Comparison of ENCODE assay signal across 10 cellular contexts in genomic region chr17:10013360-10014112, GRCh38.
A peak's percentile ranks its signal among the peaks of the same experiment; 100 is the strongest.
DNase-seq lines count a peak whose midpoint lies in the region; ATAC-seq and TF ChIP-seq lines count a peak whose summit lies in the region.
"Had no signal": no experiment of that assay in that cellular context is flagged by ENCODE, and none has a peak within 500 bp of the region (broad histone marks: within the 10 kb centered on the region; RNA-seq: fewer than 3 reads in every experiment).

No MANE protein-coding gene starts in this region.

- no peak for TF ChIP-seq POLR2A in gastroesophageal sphincter (IDR thresholded peaks at IDR 0.05)

- WGBS in gastroesophageal sphincter (ENCODE audit: low coverage in 1 of 2), 2 donors = 68 to 80% methylated on average over 7 to 9 of the region's 9 CpGs

- no peaks in the 10 kb centered on the region for H3K9me3 Mint-ChIP-seq in CD8-positive, alpha-beta memory T cell

- H3K4me3 Mint-ChIP-seq in CD8-positive, alpha-beta memory T cell = no peak overlapping the region

- TF ChIP-seq CTCF in gastroesophageal sphincter (IDR thresholded peaks at IDR 0.05) = no peak

- peak overlapping the region in 4 of 10 experiments; percentile 2 to 31 (median 18); a peak in 3 of 20 replicates for H3K4me3 ChIP-seq in BLaER1 treated with 17β-estradiol and CSF1 and Interleukin-3, amounts not matched to agents 10 nM and 100 nM
- no peak overlapping the region for H3K4me3 ChIP-seq in gastroesophageal sphincter
- H3K4me3 ChIP-seq in CD8-positive, alpha-beta memory T cell (ENCODE audit: low read length) = no peak overlapping the region
- H3K4me3 ChIP-seq in MG63 = no peak overlapping the region
- H3K4me3 ChIP-seq: adrenal gland had no signal

- H3K36me3 Mint-ChIP-seq in CD8-positive, alpha-beta memory T cell = no peaks in the 10 kb centered on the region

- H4K20me1 ChIP-seq in BLaER1 treated with 17β-estradiol and CSF1 and Interleukin-3, amounts not matched to agents 10 nM and 100 nM = peaks cover 0 to 84% (median 24%) of the 10 kb centered on the region in 11 experiments; a peak in 11 of 22 replicates

- peak overlapping the region; percentile 71 to 99 (median 90) for H3K4me2 ChIP-seq in BLaER1 treated with 17β-estradiol and CSF1 and Interleukin-3, amounts not matched to agents 10 nM and 100 nM

- DNase-seq in T1000 (lab: John Stamatoyannopoulos, UW) (no peak), activated T-cell treated with anti-CD3 and anti-CD28 coated beads for 4 hours (no peak), MG63 (no peak)
- DNase-seq in CD8-positive, alpha-beta memory T cell = no peak
- DNase-seq: SHP77 treated with DMSO at 0.1 percent for 48 hours had no signal

- H3K27me3 ChIP-seq in BLaER1 treated with 17β-estradiol and CSF1 and Interleukin-3, amounts not matched to agents 10 nM and 100 nM = no peaks in the 10 kb centered on the region
- H3K27me3 ChIP-seq in gastroesophageal sphincter = no peaks in the 10 kb centered on the region
- H3K27me3 ChIP-seq in CD8-positive, alpha-beta memory T cell (ENCODE audit: insufficient read depth, low read length, poor library complexity, severe bottlenecking) = no peaks in the 10 kb centered on the region
- H3K27me3 ChIP-seq in MG63 = no peaks in the 10 kb centered on the region
- H3K27me3 ChIP-seq: adrenal gland had no signal

- H3K27me3 Mint-ChIP-seq in CD8-positive, alpha-beta memory T cell = no peaks in the 10 kb centered on the region

- ATAC-seq in GM19397 (IDR thresholded peaks at IDR 0.05; ENCODE audit: unreplicated experiment) (peak; percentile 79), HG03175 (IDR thresholded peaks at IDR 0.05; ENCODE audit: unreplicated experiment) (peak; percentile 71), gastroesophageal sphincter (peak; percentile 31)

- CTCF ChIA-PET in CD8-positive, alpha-beta memory T cell (lab: Charles Lee) = no interaction called here

- peaks cover 80 to 100% (median 87%) of the 10 kb centered on the region in 10 experiments for H3K4me1 ChIP-seq in BLaER1 treated with 17β-estradiol and CSF1 and Interleukin-3, amounts not matched to agents 10 nM and 100 nM
- H3K4me1 ChIP-seq in gastroesophageal sphincter = peaks cover 0 to 45% (median 0%) of the 10 kb centered on the region in 3 donors
- H3K4me1 ChIP-seq in CD8-positive, alpha-beta memory T cell (ENCODE audit: insufficient read depth, low read length) = no peaks in the 10 kb centered on the region
- H3K4me1 ChIP-seq: adrenal gland had no signal

- H3K9ac ChIP-seq in BLaER1 treated with 17β-estradiol and CSF1 and Interleukin-3, amounts not matched to agents 10 nM and 100 nM = peak overlapping the region; percentile 58 to 88 (median 78)

- no peak for TF ChIP-seq EP300 in gastroesophageal sphincter (IDR thresholded peaks at IDR 0.05)

- POLR2A ChIA-PET in CD8-positive, alpha-beta memory T cell (lab: Charles Lee) = no interaction called here

- peak overlapping the region in 3 of 8 donors; percentile 6 to 75 (median 67) for H3K27ac Mint-ChIP-seq in CD8-positive, alpha-beta memory T cell

- H3K27ac ChIP-seq in BLaER1 treated with 17β-estradiol and CSF1 and Interleukin-3, amounts not matched to agents 10 nM and 100 nM = peak overlapping the region; percentile 85 to 99 (median 90)
- H3K27ac ChIP-seq in gastroesophageal sphincter = peak overlapping the region in 2 of 4 donors; percentile 3 to 17
- H3K27ac ChIP-seq in CD8-positive, alpha-beta memory T cell (ENCODE audit: low read depth, low read length) = no peak overlapping the region
- H3K27ac ChIP-seq: adrenal gland had no signal

- peaks cover 0 to 7% (median 0%) of the 10 kb centered on the region in 3 donors for H3K4me1 Mint-ChIP-seq in CD8-positive, alpha-beta memory T cell

- H3K36me3 ChIP-seq in BLaER1 treated with 17β-estradiol and CSF1 and Interleukin-3, amounts not matched to agents 10 nM and 100 nM = peaks cover 14 to 98% (median 83%) of the 10 kb centered on the region in 11 experiments; a peak in 19 of 22 replicates
- H3K36me3 ChIP-seq in gastroesophageal sphincter (no peaks in the 10 kb centered on the region), MG63 (no peaks in the 10 kb centered on the region)
- H3K36me3 ChIP-seq in CD8-positive, alpha-beta memory T cell (ENCODE audit: insufficient read depth, low read length) = no peaks in the 10 kb centered on the region
- H3K36me3 ChIP-seq: adrenal gland had no signal

- peaks cover 0 to 4% (median 0%) of the 10 kb centered on the region in 11 experiments; a peak in 4 of 22 replicates for H3K9me3 ChIP-seq in BLaER1 treated with 17β-estradiol and CSF1 and Interleukin-3, amounts not matched to agents 10 nM and 100 nM (replicated peaks in 1 of 11)
- no peaks in the 10 kb centered on the region for H3K9me3 ChIP-seq in gastroesophageal sphincter
- no peaks in the 10 kb centered on the region for H3K9me3 ChIP-seq in CD8-positive, alpha-beta memory T cell (ENCODE audit: low read length)
- no peaks in the 10 kb centered on the region for H3K9me3 ChIP-seq in MG63
- H3K9me3 ChIP-seq: adrenal gland had no signal
